ENCODE assay signal across 17 cellular contexts in genomic region chr10:124921261-124921660, GRCh38.
"Had no signal": no experiment of that assay in that cellular context is flagged by ENCODE, and none has a peak within 500 bp of the region (broad histone marks: within the 10 kb centered on the region; RNA-seq: fewer than 3 reads in every experiment).

No MANE protein-coding gene starts in this region.

- FAIRE-seq: colon had no signal

- H3K27ac Mint-ChIP-seq: activated CD4-positive, alpha-beta T cell treated with anti-CD3 and anti-CD28 coated beads for 36 hours; activated CD8-positive, alpha-beta memory T cell treated with anti-CD3 and anti-CD28 coated beads, Interleukin-2, amount 10 ng/mL, durations not matched to agents 7 days and 5 days; activated naive CD8-positive, alpha-beta T cell treated with anti-CD3 and anti-CD28 coated beads for 36 hours; stimulated activated effector memory CD8-positive, alpha-beta T cell treated with anti-CD3 and anti-CD28 coated beads, Interleukin-12 subunit alpha, Interleukin-12 subunit beta, amount 100 ng/mL, for 72 hours; WTC11 had no signal

- H3K36me3 Mint-ChIP-seq: immature natural killer cell, natural killer cell had no signal

- DNase-seq: activated CD4-positive, alpha-beta T cell treated with anti-CD3 and anti-CD28 coated beads for 36 hours; activated CD4-positive, alpha-beta T cell treated with anti-CD3 and anti-CD28 coated beads, Interleukin-2, amount 50 U/mL, for 48 hours; activated CD8-positive, alpha-beta memory T cell treated with anti-CD3 and anti-CD28 coated beads, Interleukin-2, amount 10 ng/mL, durations not matched to agents 7 days and 5 days; activated naive CD8-positive, alpha-beta T cell treated with anti-CD3 and anti-CD28 coated beads for 36 hours; amygdala; caudate nucleus; immature natural killer cell; left cardiac atrium; lower lobe of right lung; natural killer cell; stimulated activated CD4-positive, alpha-beta T cell treated with anti-CD3 and anti-CD28 coated beads, Interleukin-4, amount 100 ng/mL, for 24 hours had no signal

- H3K4me3 ChIP-seq: lower lobe of right lung, thoracic aorta had no signal

- H3K27me3 Mint-ChIP-seq: activated CD4-positive, alpha-beta T cell treated with anti-CD3 and anti-CD28 coated beads for 36 hours; activated CD8-positive, alpha-beta memory T cell treated with anti-CD3 and anti-CD28 coated beads, Interleukin-2, amount 10 ng/mL, durations not matched to agents 7 days and 5 days; activated naive CD8-positive, alpha-beta T cell treated with anti-CD3 and anti-CD28 coated beads for 36 hours had no signal

- H2AFZ ChIP-seq: parathyroid adenoma had no signal

- H3K9me3 ChIP-seq: lower lobe of right lung, thoracic aorta had no signal

- ATAC-seq: activated CD4-positive, alpha-beta T cell treated with anti-CD3 and anti-CD28 coated beads for 36 hours; activated CD8-positive, alpha-beta memory T cell treated with anti-CD3 and anti-CD28 coated beads, Interleukin-2, amount 10 ng/mL, durations not matched to agents 7 days and 5 days; left cardiac atrium; lower lobe of right lung; natural killer cell; sciatic nerve; stimulated activated effector memory CD8-positive, alpha-beta T cell treated with anti-CD3 and anti-CD28 coated beads, Interleukin-12 subunit alpha, Interleukin-12 subunit beta, amount 100 ng/mL, for 72 hours; WTC11 had no signal

- H3K27ac ChIP-seq: lower lobe of right lung, parathyroid adenoma had no signal

- H3K9me3 Mint-ChIP-seq: activated naive CD8-positive, alpha-beta T cell treated with anti-CD3 and anti-CD28 coated beads for 36 hours; immature natural killer cell; natural killer cell; stimulated activated effector memory CD8-positive, alpha-beta T cell treated with anti-CD3 and anti-CD28 coated beads, Interleukin-12 subunit alpha, Interleukin-12 subunit beta, amount 100 ng/mL, for 72 hours; WTC11 had no signal

- H3K9ac ChIP-seq: parathyroid adenoma had no signal

- H3K4me3 Mint-ChIP-seq: activated CD4-positive, alpha-beta T cell treated with anti-CD3 and anti-CD28 coated beads for 36 hours; activated CD8-positive, alpha-beta memory T cell treated with anti-CD3 and anti-CD28 coated beads, Interleukin-2, amount 10 ng/mL, durations not matched to agents 7 days and 5 days; activated naive CD8-positive, alpha-beta T cell treated with anti-CD3 and anti-CD28 coated beads for 36 hours; immature natural killer cell; stimulated activated effector memory CD8-positive, alpha-beta T cell treated with anti-CD3 and anti-CD28 coated beads, Interleukin-12 subunit alpha, Interleukin-12 subunit beta, amount 100 ng/mL, for 72 hours; WTC11 had no signal
